Comparison of ENCODE assay signal across 8 cellular contexts in the genomic region with DNA sequence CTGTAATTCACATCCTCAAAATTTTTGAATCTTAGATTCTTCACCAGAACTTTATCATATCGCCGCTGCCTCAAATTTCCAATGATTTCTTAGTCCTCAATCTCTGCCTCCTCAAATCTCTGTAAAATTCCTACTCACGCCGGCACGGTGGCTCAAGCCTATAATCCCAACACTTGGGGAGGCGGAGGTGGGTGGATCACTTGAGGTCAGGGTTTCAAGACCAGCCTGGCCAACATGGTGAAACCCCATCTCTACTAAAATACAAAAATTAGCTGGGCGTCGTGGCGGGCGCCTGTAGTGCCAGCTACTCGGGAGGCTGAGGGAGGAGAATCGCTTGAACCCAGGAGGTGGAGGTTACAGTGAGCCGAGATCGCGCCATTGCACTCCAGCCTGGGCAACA. TPM values are rescaled to one million over a fixed set of nuclear protein-coding genes. Genes with fewer than 3 reads are reported as not detected.
DNase-seq lines count a peak whose midpoint lies in the region; ATAC-seq and TF ChIP-seq lines count a peak whose summit lies in the region.
"Not testable (repeated sequence)": the region's sequence is repeated elsewhere in the genome, so short reads cannot be mapped to it uniquely, and the experiment has no call there.

No MANE protein-coding gene starts in this region.

- intact Hi-C loops in Panc1 (cut with micrococcal nuclease; ENCODE audit: unreplicated experiment); MCF 10A (cut with micrococcal nuclease): not testable (repeated sequence)

- ATAC-seq in CD4-positive, CD25-positive, alpha-beta regulatory T cell (ENCODE audit: low read depth in 2 of 2); Panc1; activated CD8-positive, alpha-beta memory T cell treated with anti-CD3 and anti-CD28 coated beads, Interleukin-2, amount 10 ng/mL, durations not matched to agents 7 days and 5 days; stimulated activated memory B cell treated with anti-CD40 and anti-IgM and Interleukin-4, amounts not matched to agents 10 μg/mL and 1 μg/mL and 100 μg/mL, for 72 hours: not testable (repeated sequence)

- H3K27me3 Mint-ChIP-seq in CD4-positive, CD25-positive, alpha-beta regulatory T cell; HFFc6 (ENCODE audit: insufficient read depth); activated CD8-positive, alpha-beta memory T cell treated with anti-CD3 and anti-CD28 coated beads, Interleukin-2, amount 10 ng/mL, durations not matched to agents 7 days and 5 days; MCF 10A (ENCODE audit: insufficient read depth, unreplicated experiment); glutamatergic neuron (ENCODE audit: unreplicated experiment); nephron (ENCODE audit: low read depth); stimulated activated memory B cell treated with anti-CD40 and anti-IgM and Interleukin-4, amounts not matched to agents 10 μg/mL and 1 μg/mL and 100 μg/mL, for 72 hours: not testable (repeated sequence)

- not testable (repeated sequence) for H3K9me3 Mint-ChIP-seq in CD4-positive, CD25-positive, alpha-beta regulatory T cell; HFFc6; activated CD8-positive, alpha-beta memory T cell treated with anti-CD3 and anti-CD28 coated beads, Interleukin-2, amount 10 ng/mL, durations not matched to agents 7 days and 5 days (ENCODE audit: low read depth); MCF 10A (ENCODE audit: unreplicated experiment); glutamatergic neuron (ENCODE audit: unreplicated experiment); nephron; stimulated activated memory B cell treated with anti-CD40 and anti-IgM and Interleukin-4, amounts not matched to agents 10 μg/mL and 1 μg/mL and 100 μg/mL, for 72 hours

- H3K36me3 Mint-ChIP-seq in CD4-positive, CD25-positive, alpha-beta regulatory T cell; HFFc6 (ENCODE audit: low read depth); MCF 10A (ENCODE audit: insufficient read depth, unreplicated experiment); glutamatergic neuron (ENCODE audit: unreplicated experiment); nephron (ENCODE audit: low read depth); stimulated activated memory B cell treated with anti-CD40 and anti-IgM and Interleukin-4, amounts not matched to agents 10 μg/mL and 1 μg/mL and 100 μg/mL, for 72 hours: not testable (repeated sequence)
- H3K36me3 Mint-ChIP-seq in activated CD8-positive, alpha-beta memory T cell treated with anti-CD3 and anti-CD28 coated beads, Interleukin-2, amount 10 ng/mL, durations not matched to agents 7 days and 5 days = peaks cover 11% of the 10 kb centered on the region

- not testable (repeated sequence) for H3K27ac Mint-ChIP-seq in CD4-positive, CD25-positive, alpha-beta regulatory T cell; MCF 10A (ENCODE audit: low read depth, unreplicated experiment)
- H3K27ac Mint-ChIP-seq in HFFc6 (peak overlapping the region; percentile 45; the same call in 1 of the 2 replicates), glutamatergic neuron (ENCODE audit: unreplicated experiment) (peak overlapping the region; percentile 40), nephron (peak overlapping the region; percentile 79 to 98 (median 89))
- H3K27ac Mint-ChIP-seq in activated CD8-positive, alpha-beta memory T cell treated with anti-CD3 and anti-CD28 coated beads, Interleukin-2, amount 10 ng/mL, durations not matched to agents 7 days and 5 days = peak overlapping the region; percentile 88
- peak overlapping the region; percentile 97 for H3K27ac Mint-ChIP-seq in stimulated activated memory B cell treated with anti-CD40 and anti-IgM and Interleukin-4, amounts not matched to agents 10 μg/mL and 1 μg/mL and 100 μg/mL, for 72 hours

- not testable (repeated sequence) for H3K27me3 ChIP-seq in CD4-positive, CD25-positive, alpha-beta regulatory T cell (ENCODE audit: control insufficient read depth, insufficient read depth, low read length); Panc1 (ENCODE audit: control insufficient read depth, insufficient read depth, low read length)

- DNase-seq in CD4-positive, CD25-positive, alpha-beta regulatory T cell; HFFc6; Panc1 (ENCODE audit: low read depth, low spot score); activated CD8-positive, alpha-beta memory T cell treated with anti-CD3 and anti-CD28 coated beads, Interleukin-2, amount 10 ng/mL, durations not matched to agents 7 days and 5 days; MCF 10A (ENCODE audit: unreplicated experiment); glutamatergic neuron: not testable (repeated sequence)

- H3K36me3 ChIP-seq in CD4-positive, CD25-positive, alpha-beta regulatory T cell (ENCODE audit: control insufficient read depth, insufficient read depth, low read length); Panc1 (ENCODE audit: control insufficient read depth, insufficient read depth, low read length): not testable (repeated sequence)

- POLR2A ChIA-PET in Panc1 (lab: Charles Lee) = interaction anchor here (0.6 kb wide), 1 partner anchor 125 kb away, joined by 3 read pairs; no protein-coding TSS in a partner anchor
- POLR2A ChIA-PET in MCF 10A (lab: Yijun Ruan, JAX) = interaction anchor here (0.6 to 7.2 kb wide), 4 partner anchors 54 to 452 kb away, joined by 3 to 73 read pairs (median 6); a partner anchor contains a TSS

- H3K4me1 ChIP-seq in CD4-positive, CD25-positive, alpha-beta regulatory T cell (ENCODE audit: control insufficient read depth, insufficient read depth, low read length, poor library complexity, severe bottlenecking) = peaks cover 22% of the 10 kb centered on the region
- peaks cover 13% of the 10 kb centered on the region for H3K4me1 ChIP-seq in Panc1 (ENCODE audit: control insufficient read depth, insufficient read depth, low read length)

- CTCF ChIA-PET in Panc1 (lab: Charles Lee) = not testable (repeated sequence)
- CTCF ChIA-PET in activated CD8-positive, alpha-beta memory T cell treated with anti-CD3 and anti-CD28 coated beads, Interleukin-2, amount 10 ng/mL, durations not matched to agents 7 days and 5 days (lab: Charles Lee) = interaction anchor here (1.2 to 10.5 kb wide), 4 partner anchors 8 to 54 kb away, joined by 3 to 69 read pairs (median 10); a partner anchor contains a TSS
- CTCF ChIA-PET in MCF 10A (lab: Yijun Ruan, JAX) = interaction anchor here (0.6 to 1.3 kb wide), 3 partner anchors 16 to 468 kb away, joined by 3 to 5 read pairs (median 4); no protein-coding TSS in a partner anchor

- in situ Hi-C loops in Panc1 (cut with HindIII; ENCODE audit: low pct_unique_long_range_greater_than_20kb, low sequenced_read_pairs) = not testable (repeated sequence)

- H3K4me3 Mint-ChIP-seq in CD4-positive, CD25-positive, alpha-beta regulatory T cell = peak overlapping the region; percentile 39 to 92 (median 83)
- H3K4me3 Mint-ChIP-seq in HFFc6 (peak overlapping the region; percentile 88), MCF 10A (ENCODE audit: unreplicated experiment) (peak overlapping the region; percentile 92), glutamatergic neuron (ENCODE audit: unreplicated experiment) (peak overlapping the region; percentile 89), nephron (peak overlapping the region; percentile 71 to 98 (median 79))
- peak overlapping the region; percentile 91 for H3K4me3 Mint-ChIP-seq in activated CD8-positive, alpha-beta memory T cell treated with anti-CD3 and anti-CD28 coated beads, Interleukin-2, amount 10 ng/mL, durations not matched to agents 7 days and 5 days
- H3K4me3 Mint-ChIP-seq in stimulated activated memory B cell treated with anti-CD40 and anti-IgM and Interleukin-4, amounts not matched to agents 10 μg/mL and 1 μg/mL and 100 μg/mL, for 72 hours = peak overlapping the region; percentile 75

- not testable (repeated sequence) for H3K4me3 ChIP-seq in CD4-positive, CD25-positive, alpha-beta regulatory T cell (ENCODE audit: low read depth, low read length)
- H3K4me3 ChIP-seq in Panc1 (ENCODE audit: low read depth in 2 of 2, low read length in 2 of 2) = peak overlapping the region; percentile 66 to 78

- not testable (repeated sequence) for TF ChIP-seq CTCF in HFFc6 (IDR thresholded peaks at IDR 0.05); Panc1 (IDR thresholded peaks at IDR 0.05); MCF 10A (IDR thresholded peaks at IDR 0.05; ENCODE audit: unreplicated experiment); glutamatergic neuron (IDR thresholded peaks at IDR 0.05; ENCODE audit: partially characterized antibody, unreplicated experiment); nephron (IDR thresholded peaks at IDR 0.05; ENCODE audit: unreplicated experiment in 3 of 3)

- peaks cover 12 to 62% (median 28%) of the 10 kb centered on the region in 4 donors for H3K4me1 Mint-ChIP-seq in CD4-positive, CD25-positive, alpha-beta regulatory T cell
- H3K4me1 Mint-ChIP-seq in HFFc6 (ENCODE audit: low read depth) (peaks cover 22% of the 10 kb centered on the region), MCF 10A (ENCODE audit: insufficient read depth, unreplicated experiment) (peaks cover 16% of the 10 kb centered on the region), nephron (peaks cover 11% of the 10 kb centered on the region)
- peaks cover 49% of the 10 kb centered on the region for H3K4me1 Mint-ChIP-seq in activated CD8-positive, alpha-beta memory T cell treated with anti-CD3 and anti-CD28 coated beads, Interleukin-2, amount 10 ng/mL, durations not matched to agents 7 days and 5 days
- not testable (repeated sequence) for H3K4me1 Mint-ChIP-seq in glutamatergic neuron (ENCODE audit: low read depth, unreplicated experiment)
- H3K4me1 Mint-ChIP-seq in stimulated activated memory B cell treated with anti-CD40 and anti-IgM and Interleukin-4, amounts not matched to agents 10 μg/mL and 1 μg/mL and 100 μg/mL, for 72 hours = peaks cover 62% of the 10 kb centered on the region

- H3K9me3 ChIP-seq in CD4-positive, CD25-positive, alpha-beta regulatory T cell (ENCODE audit: control insufficient read depth in 2 of 2, low read length in 2 of 2); Panc1 (ENCODE audit: control insufficient read depth, insufficient read depth, low read depth, low read length): not testable (repeated sequence)

- H3K27ac ChIP-seq in CD4-positive, CD25-positive, alpha-beta regulatory T cell (ENCODE audit: insufficient read depth, low read length, poor library complexity, severe bottlenecking) = not testable (repeated sequence)
- peak overlapping the region; percentile 86 for H3K27ac ChIP-seq in Panc1 (ENCODE audit: low read length)

- BruUV-seq in Panc1 (replicated peaks; lab: Mats Ljungman, UMichigan); MCF 10A (replicated peaks; lab: Mats Ljungman, UMichigan): not testable (repeated sequence)

RNA-seq across cellular contexts. Expression of a gene that starts 0.8 kb away (rescaled TPM):
- total RNA-seq in CD4-positive, CD25-positive, alpha-beta regulatory T cell = 19.0 TPM
- 10 to 100 TPM; 13.9 to 22.7 (median 15.5) TPM for polyA plus RNA-seq in CD4-positive, CD25-positive, alpha-beta regulatory T cell
- total RNA-seq in HFFc6 (2021; fragmentation: NEBNext Ultra II Directional; extraction: Animal tissue kit (Norgen Biotek cat#: 25700)) = 10 to 100 TPM; 62.2 to 82.1 (median 74.0) TPM
- total RNA-seq in Panc1 (2021; ENCODE audit: unreplicated experiment) (157 TPM), MCF 10A (2022) (77.3 and 81.2 TPM in 2 replicates), glutamatergic neuron (ENCODE audit: unreplicated experiment) (141 TPM)
- polyA plus RNA-seq in Panc1 (2012; ENCODE audit: insufficient read length) = 105 TPM
- total RNA-seq in activated CD8-positive, alpha-beta memory T cell treated with anti-CD3 and anti-CD28 coated beads, Interleukin-2, amount 10 ng/mL, durations not matched to agents 7 days and 5 days = 10 to 100 TPM; 46.3 to 47.8 TPM

RNA-seq across cellular contexts. Expression of a gene that starts 5.5 kb away (rescaled TPM):
- 15.8 TPM for total RNA-seq in CD4-positive, CD25-positive, alpha-beta regulatory T cell
- polyA plus RNA-seq in CD4-positive, CD25-positive, alpha-beta regulatory T cell = 10 to 100 TPM; 15.1 to 22.8 (median 21.7) TPM
- total RNA-seq in HFFc6 (2021; fragmentation: NEBNext Ultra II Directional; extraction: Animal tissue kit (Norgen Biotek cat#: 25700)) = 10 to 100 TPM; 16.5 to 21.9 (median 19.6) TPM
- total RNA-seq in Panc1 (2021; ENCODE audit: unreplicated experiment) (28.1 TPM), MCF 10A (2022) (21.7 and 24.2 TPM in 2 replicates), glutamatergic neuron (ENCODE audit: unreplicated experiment) (44.0 TPM)
- 20.8 TPM for polyA plus RNA-seq in Panc1 (2012; ENCODE audit: insufficient read length)
- total RNA-seq in activated CD8-positive, alpha-beta memory T cell treated with anti-CD3 and anti-CD28 coated beads, Interleukin-2, amount 10 ng/mL, durations not matched to agents 7 days and 5 days = 10 to 100 TPM; 25.1 to 32.6 TPM

RNA-seq across cellular contexts. Expression of a gene that starts 53.9 kb away (rescaled TPM):
- 41.0 TPM for total RNA-seq in CD4-positive, CD25-positive, alpha-beta regulatory T cell
- polyA plus RNA-seq in CD4-positive, CD25-positive, alpha-beta regulatory T cell = 1 to 10 TPM; 6.7 to 9.9 (median 7.3) TPM
- total RNA-seq in HFFc6 (2021; fragmentation: NEBNext Ultra II Directional; extraction: Animal tissue kit (Norgen Biotek cat#: 25700)) = 100 to 1,000 TPM; 181 to 207 (median 193) TPM
- total RNA-seq in Panc1 (2021; ENCODE audit: unreplicated experiment) = 210 TPM
- polyA plus RNA-seq in Panc1 (2012; ENCODE audit: insufficient read length) = 312 TPM
- 10 to 100 TPM; 56.1 to 80.8 TPM for total RNA-seq in activated CD8-positive, alpha-beta memory T cell treated with anti-CD3 and anti-CD28 coated beads, Interleukin-2, amount 10 ng/mL, durations not matched to agents 7 days and 5 days
- total RNA-seq in MCF 10A (2022) = 235 and 315 TPM in 2 replicates
- 190 TPM for total RNA-seq in glutamatergic neuron (ENCODE audit: unreplicated experiment)
